18 cellular contexts compared by ENCODE assay signal in the genomic region with DNA sequence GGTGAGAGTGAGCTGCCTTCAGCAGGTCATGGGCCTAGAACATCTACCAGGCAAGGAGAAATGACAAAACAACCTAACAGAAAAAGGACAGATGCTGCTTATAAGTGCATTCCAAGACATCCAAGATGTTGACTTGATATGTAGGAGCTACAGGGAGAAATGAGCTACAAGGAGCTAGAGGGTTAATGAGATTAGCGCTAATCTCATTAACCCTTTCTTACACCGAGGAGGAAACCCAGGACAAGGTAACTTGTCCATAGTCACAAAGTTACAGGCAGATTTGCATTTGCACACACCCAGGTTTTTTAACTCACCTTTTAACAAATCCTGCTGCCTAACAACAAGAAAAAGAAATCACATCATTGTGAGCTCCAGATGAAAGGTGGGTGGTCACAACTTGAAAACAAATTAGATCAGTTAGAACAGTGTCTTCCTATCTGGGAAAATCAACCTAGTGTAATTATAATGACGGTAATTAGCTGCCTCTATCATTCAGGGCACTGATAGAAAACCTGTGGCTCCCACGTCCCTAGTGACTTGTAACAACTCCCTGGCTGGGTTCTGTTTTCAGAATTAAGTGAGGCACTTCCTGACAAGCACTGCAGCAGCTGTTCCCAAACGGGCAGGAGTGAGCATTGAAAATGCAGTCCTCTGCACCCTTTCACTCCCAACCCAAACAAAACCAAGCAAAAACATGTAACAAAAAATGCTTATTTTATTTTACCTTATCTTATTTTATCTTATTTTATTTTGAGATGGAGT. TPM values are rescaled to one million over a fixed set of nuclear protein-coding genes. Genes with fewer than 3 reads are reported as not detected.
DNase-seq lines count a peak whose midpoint lies in the region; ATAC-seq, FAIRE-seq and TF ChIP-seq lines count a peak whose summit lies in the region.
"Had no signal": no experiment of that assay in that cellular context is flagged by ENCODE, and none has a peak within 500 bp of the region (broad histone marks: within the 10 kb centered on the region; RNA-seq: fewer than 3 reads in every experiment).

No MANE protein-coding gene starts in this region.

- H3K4me3 ChIP-seq in BLaER1 (no peak overlapping the region), HUES64 (ENCODE audit: low read length) (peak overlapping the region; percentile 8; the same call in 1 of the 2 replicates), endodermal cell (ENCODE audit: low read length) (peak overlapping the region; percentile 64)
- H3K4me3 ChIP-seq: heart left ventricle, upper lobe of left lung had no signal

- TF ChIP-seq POLR2A in GM12891 (IDR thresholded peaks at IDR 0.05; ENCODE audit: low read depth, low read length): no peak

- peak; percentile 92 for DNase-seq in NCI-H2171 treated with DMSO at 0.1 percent for 48 hours (lab: John Stamatoyannopoulos, UW)
- DNase-seq in endodermal cell: peak; percentile 50
- no peak for DNase-seq in A172 (ENCODE audit: low spot score)
- DNase-seq in activated T-cell treated with anti-CD3 and anti-CD28 coated beads, Interleukin-2, amount 50 U/mL, for 24 hours: no peak
- DNase-seq in GM12891 (ENCODE audit: insufficient read length, low spot score): no peak
- DNase-seq: activated CD4-positive, alpha-beta T cell treated with anti-CD3 and anti-CD28 coated beads for 36 hours; activated T-cell treated with anti-CD3 and anti-CD28 coated beads, Interleukin-2, amount 50 U/mL, for 1 hour; cerebellar nuclear complex; heart left ventricle; naive thymus-derived CD4-positive, alpha-beta T cell; stimulated activated CD4-positive, alpha-beta T cell treated with anti-CD3 and anti-CD28 coated beads, Interleukin-4, amount 100 ng/mL, for 24 hours; T-helper 17 cell; upper lobe of left lung had no signal

- H3K9me3 ChIP-seq in BLaER1 (no peaks in the 10 kb centered on the region), HUES64 (ENCODE audit: insufficient read depth, low read depth, low read length) (no peaks in the 10 kb centered on the region), endodermal cell (ENCODE audit: control insufficient read depth, low read length) (no peaks in the 10 kb centered on the region)
- H3K9me3 ChIP-seq: heart left ventricle, upper lobe of left lung had no signal

- peaks cover 51% of the 10 kb centered on the region for H3K4me1 ChIP-seq in BLaER1
- peaks cover 51% of the 10 kb centered on the region for H3K4me1 ChIP-seq in HUES64 (ENCODE audit: insufficient read depth, low read length)
- peaks cover 15% of the 10 kb centered on the region for H3K4me1 ChIP-seq in endodermal cell (ENCODE audit: control insufficient read depth, insufficient read depth, low read length)

- no peak overlapping the region for H3K27ac ChIP-seq in BLaER1
- peak overlapping the region; percentile 47; the same call in 1 of the 2 replicates for H3K27ac ChIP-seq in HUES64 (ENCODE audit: low read depth, low read length)
- H3K27ac ChIP-seq in endodermal cell (ENCODE audit: low read depth, low read length): no peak overlapping the region
- H3K27ac ChIP-seq: epithelial cell of prostate, heart left ventricle, upper lobe of left lung had no signal

- peaks cover 45% of the 10 kb centered on the region for H4K20me1 ChIP-seq in BLaER1

- H3K27me3 ChIP-seq in BLaER1: peaks cover 6% of the 10 kb centered on the region
- H3K27me3 ChIP-seq in HUES64 (ENCODE audit: insufficient read depth, low read length): peaks cover 14% of the 10 kb centered on the region
- H3K27me3 ChIP-seq in endodermal cell (ENCODE audit: control insufficient read depth, insufficient read depth, low read length, poor library complexity, severe bottlenecking): no peaks in the 10 kb centered on the region
- H3K27me3 ChIP-seq: upper lobe of left lung had no signal

- peak overlapping the region; percentile 31 for H3K27ac Mint-ChIP-seq in endodermal cell
- no peak overlapping the region for H3K27ac Mint-ChIP-seq in activated T-cell treated with anti-CD3 and anti-CD28 coated beads, Interleukin-2, amount 50 U/mL, for 24 hours
- H3K27ac Mint-ChIP-seq: activated CD4-positive, alpha-beta T cell treated with anti-CD3 and anti-CD28 coated beads for 36 hours; naive thymus-derived CD4-positive, alpha-beta T cell; T-helper 17 cell had no signal

- no peak for TF ChIP-seq CTCF in endodermal cell (conservative IDR thresholded peaks at IDR 0.05)

- no peak for FAIRE-seq in GM12891 (lab: Jason Lieb, UNC)
- FAIRE-seq: HepG2 had no signal

- H3K9me3 Mint-ChIP-seq in endodermal cell: no peaks in the 10 kb centered on the region
- no peaks in the 10 kb centered on the region for H3K9me3 Mint-ChIP-seq in activated T-cell treated with anti-CD3 and anti-CD28 coated beads, Interleukin-2, amount 50 U/mL, for 24 hours
- H3K9me3 Mint-ChIP-seq: naive thymus-derived CD4-positive, alpha-beta T cell had no signal

- peak overlapping the region; percentile 20 for H3K4me3 Mint-ChIP-seq in endodermal cell
- H3K4me3 Mint-ChIP-seq in activated T-cell treated with anti-CD3 and anti-CD28 coated beads, Interleukin-2, amount 50 U/mL, for 24 hours: no peak overlapping the region
- H3K4me3 Mint-ChIP-seq: activated CD4-positive, alpha-beta T cell treated with anti-CD3 and anti-CD28 coated beads for 36 hours; naive thymus-derived CD4-positive, alpha-beta T cell; T-helper 17 cell had no signal

- H3K9ac ChIP-seq in BLaER1 (no peak overlapping the region), HUES64 (ENCODE audit: low read depth, low read length) (no peak overlapping the region), endodermal cell (ENCODE audit: extremely low read depth, low read length, poor library complexity, severe bottlenecking) (no peak overlapping the region)

- H3K36me3 ChIP-seq in BLaER1: peaks cover 11% of the 10 kb centered on the region; the same call in 1 of the 2 replicates
- no peaks in the 10 kb centered on the region for H3K36me3 ChIP-seq in HUES64 (ENCODE audit: insufficient read depth, low read length)
- no peaks in the 10 kb centered on the region for H3K36me3 ChIP-seq in endodermal cell (ENCODE audit: control insufficient read depth, insufficient read depth, low read length)
- H3K36me3 ChIP-seq: heart left ventricle, upper lobe of left lung had no signal

- peaks cover 73% of the 10 kb centered on the region for H3K4me1 Mint-ChIP-seq in endodermal cell
- peaks cover 5% of the 10 kb centered on the region for H3K4me1 Mint-ChIP-seq in activated T-cell treated with anti-CD3 and anti-CD28 coated beads, Interleukin-2, amount 50 U/mL, for 24 hours (ENCODE audit: low read depth)

- 9% methylated on average over 5 of the region's 5 CpGs for WGBS in HUES64
- 10 to 15% methylated on average over 3 to 5 of the region's 5 CpGs for WGBS in endodermal cell (ENCODE audit: insufficient coverage in 1 of 2, insufficient read length in 1 of 2), 2 experiments

- H3K27me3 Mint-ChIP-seq in endodermal cell (ENCODE audit: insufficient read depth): no peaks in the 10 kb centered on the region
- H3K27me3 Mint-ChIP-seq in activated T-cell treated with anti-CD3 and anti-CD28 coated beads, Interleukin-2, amount 50 U/mL, for 24 hours: peaks cover 31% of the 10 kb centered on the region

- no peaks in the 10 kb centered on the region for H3K36me3 Mint-ChIP-seq in endodermal cell (ENCODE audit: low read depth)
- H3K36me3 Mint-ChIP-seq in activated T-cell treated with anti-CD3 and anti-CD28 coated beads, Interleukin-2, amount 50 U/mL, for 24 hours (ENCODE audit: low read depth): no peaks in the 10 kb centered on the region
- H3K36me3 Mint-ChIP-seq: naive thymus-derived CD4-positive, alpha-beta T cell had no signal

- ATAC-seq in HG03175 (IDR thresholded peaks at IDR 0.05; ENCODE audit: unreplicated experiment): no peak
- ATAC-seq: activated CD4-positive, alpha-beta T cell treated with anti-CD3 and anti-CD28 coated beads for 36 hours; heart left ventricle; HepG2; naive thymus-derived CD4-positive, alpha-beta T cell; T-helper 17 cell had no signal

- H3K4me2 ChIP-seq in BLaER1: peak overlapping the region; percentile 59

TF ChIP-seq in GM12891, 5 proteins besides CTCF, POLR2A, EP300 and RAD21:
- TF ChIP-seq SPI1 (IDR thresholded peaks at IDR 0.05; ENCODE audit: low read depth, low read length) (no peak), POLR2AphosphoS5 (IDR thresholded peaks at IDR 0.05; ENCODE audit: low read depth, low read length) (no peak), POU2F2 (IDR thresholded peaks at IDR 0.05; ENCODE audit: low read depth, low read length) (no peak), TAF1 (IDR thresholded peaks at IDR 0.05; ENCODE audit: low read depth, low read length) (no peak), PAX5 (IDR thresholded peaks at IDR 0.05; ENCODE audit: insufficient read depth, low read length, severe bottlenecking) (no peak)

RNA-seq across cellular contexts. Expression of a gene that starts 5.7 kb away (rescaled TPM):
- polyA plus RNA-seq in HUES64 (2013, experiment 1 of 2): 9.6 TPM
- polyA plus RNA-seq in HUES64 (2013, experiment 2 of 2): 11.3 TPM
- 10 to 100 TPM; 18.7 to 19.3 TPM for total RNA-seq in endodermal cell
- polyA plus RNA-seq in endodermal cell (2013, experiment 1 of 2): 22.6 TPM
- 21.7 TPM for polyA plus RNA-seq in endodermal cell (2013, experiment 2 of 2)
- 2.2 and 2.4 TPM in 2 replicates for total RNA-seq in A172 (2014; rRNA removed; shearing (Covaris generic))
- polyA plus RNA-seq in GM12891 (2012; ENCODE audit: low read depth, missing spikeins): 0.23 TPM
- polyA plus RNA-seq: naive thymus-derived CD4-positive, alpha-beta T cell had no signal

Comparison
In these comparisons a context has a peak if more than half of its experiments do, and no peak if none do; other contexts are left out.
1. DNase-seq: peak in NCI-H2171 treated with DMSO at 0.1 percent for 48 hours (single experiment) and endodermal cell (single experiment); none in A172 (single experiment), activated T-cell treated with anti-CD3 and anti-CD28 coated beads, Interleukin-2, amount 50 U/mL, for 24 hours (single experiment) and GM12891 (single experiment).